34 cellular contexts compared by ENCODE assay signal in the genomic region with DNA sequence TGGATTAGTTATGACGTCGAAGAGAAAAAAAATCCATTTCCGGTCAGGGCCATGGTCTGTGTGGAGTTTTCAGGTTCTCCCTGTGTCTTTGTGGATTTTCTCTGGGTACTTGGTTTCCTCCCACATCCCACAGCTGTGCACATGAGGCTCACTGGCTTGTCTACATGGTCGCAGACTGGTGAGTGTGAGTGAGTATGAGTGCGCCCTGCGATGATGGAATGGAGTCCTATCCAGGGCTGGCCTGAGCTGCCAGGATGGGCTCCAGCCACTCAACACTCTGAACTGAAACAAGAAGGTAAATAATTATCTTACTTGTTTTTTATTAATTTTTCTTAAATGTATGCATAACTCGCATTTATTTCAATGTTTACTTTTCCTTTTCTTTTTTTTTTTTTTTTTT. TPM values are rescaled to one million over a fixed set of nuclear protein-coding genes. Genes with fewer than 3 reads are reported as not detected.
"Had no signal": no experiment of that assay in that cellular context is flagged by ENCODE, and none has a peak within 500 bp of the region (broad histone marks: within the 10 kb centered on the region; RNA-seq: fewer than 3 reads in every experiment).

No MANE protein-coding gene starts in this region.

- H3K27ac ChIP-seq: cardiac muscle cell, KMS-11 had no signal

- H3K9me3 ChIP-seq: Peyer's patch had no signal

- DNase-seq: activated B cell treated with CpG ODN at 0.5 μM for 24 hours; activated CD4-positive, alpha-beta memory T cell treated with anti-CD3 and anti-CD28 coated beads, Interleukin-2, amount 10 ng/mL, durations not matched to agents 7 days and 5 days; activated CD4-positive, alpha-beta T cell treated with anti-CD3 and anti-CD28 coated beads for 4 hours; activated CD4-positive, CD25-positive, alpha-beta regulatory T cell treated with anti-CD3 and anti-CD28 coated beads, Interleukin-2, amount 50 U/mL, for 72 hours; activated CD8-positive, alpha-beta memory T cell treated with anti-CD3 and anti-CD28 coated beads for 24 hours; activated CD8-positive, alpha-beta memory T cell treated with anti-CD3 and anti-CD28 coated beads, Interleukin-2, amount 10 ng/mL, durations not matched to agents 7 days and 5 days; activated CD8-positive, alpha-beta memory T cell treated with anti-CD3 and anti-CD28 coated beads, Interleukin-2, amount 50 U/mL, for 48 hours; activated effector memory CD4-positive, alpha-beta T cell treated with Interleukin-2 at 50 U/mL for 16 hours; activated naive CD4-positive, alpha-beta T cell treated with anti-CD3 and anti-CD28 coated beads, Interleukin-2, amount 10 ng/mL, durations not matched to agents 7 days and 5 days; activated naive CD8-positive, alpha-beta T cell treated with anti-CD3 and anti-CD28 coated beads, Interleukin-2, amount 50 U/mL, for 24 hours; activated T-cell treated with anti-CD3 and anti-CD28 coated beads, Interleukin-2, amount 50 U/mL, for 48 hours; anterior cingulate cortex; MM.1S; MV-4-11; NCI-H1092; NCI-H1436 treated with DMSO at 0.1 percent for 48 hours; NCI-H1694 treated with DMSO at 0.1 percent for 48 hours; NCI-H2029; NCI-H345; NCI-H524 treated with DMSO at 0.1 percent for 48 hours; Peyer's patch; RPMI8226; SIG-M5; SW 1271; T-helper 1 cell; T-helper 2 cell; T-helper 9 cell had no signal

- H3K27me3 ChIP-seq: cardiac muscle cell, Peyer's patch had no signal

- H3K4me1 Mint-ChIP-seq: activated B cell treated with CpG ODN at 0.5 μM for 24 hours; activated CD4-positive, alpha-beta memory T cell treated with anti-CD3 and anti-CD28 coated beads, Interleukin-2, amount 10 ng/mL, durations not matched to agents 7 days and 5 days; activated CD8-positive, alpha-beta memory T cell treated with anti-CD3 and anti-CD28 coated beads, Interleukin-2, amount 10 ng/mL, durations not matched to agents 7 days and 5 days; activated naive CD4-positive, alpha-beta T cell treated with anti-CD3 and anti-CD28 coated beads, Interleukin-2, amount 10 ng/mL, durations not matched to agents 7 days and 5 days; activated naive CD8-positive, alpha-beta T cell treated with anti-CD3 and anti-CD28 coated beads, Interleukin-2, amount 50 U/mL, for 24 hours had no signal

- H3K27ac Mint-ChIP-seq: activated B cell treated with CpG ODN at 0.5 μM for 24 hours; activated CD4-positive, alpha-beta memory T cell treated with anti-CD3 and anti-CD28 coated beads, Interleukin-2, amount 10 ng/mL, durations not matched to agents 7 days and 5 days; activated CD8-positive, alpha-beta memory T cell treated with anti-CD3 and anti-CD28 coated beads, Interleukin-2, amount 10 ng/mL, durations not matched to agents 7 days and 5 days; activated naive CD4-positive, alpha-beta T cell treated with anti-CD3 and anti-CD28 coated beads, Interleukin-2, amount 10 ng/mL, durations not matched to agents 7 days and 5 days; activated naive CD8-positive, alpha-beta T cell; activated naive CD8-positive, alpha-beta T cell treated with anti-CD3 and anti-CD28 coated beads, Interleukin-2, amount 50 U/mL, for 24 hours; brain had no signal

- H3K36me3 Mint-ChIP-seq: activated CD8-positive, alpha-beta memory T cell treated with anti-CD3 and anti-CD28 coated beads, Interleukin-2, amount 10 ng/mL, durations not matched to agents 7 days and 5 days; activated naive CD4-positive, alpha-beta T cell treated with anti-CD3 and anti-CD28 coated beads, Interleukin-2, amount 10 ng/mL, durations not matched to agents 7 days and 5 days; activated naive CD8-positive, alpha-beta T cell; brain had no signal

- H3K4me3 ChIP-seq: cardiac muscle cell had no signal

- H3K9ac ChIP-seq: KMS-11 had no signal

- ATAC-seq: activated CD8-positive, alpha-beta memory T cell treated with anti-CD3 and anti-CD28 coated beads, Interleukin-2, amount 10 ng/mL, durations not matched to agents 7 days and 5 days; activated naive CD8-positive, alpha-beta T cell treated with anti-CD3 and anti-CD28 coated beads, Interleukin-2, amount 50 U/mL, for 24 hours had no signal

- H3K4me3 Mint-ChIP-seq: activated B cell treated with CpG ODN at 0.5 μM for 24 hours; activated CD4-positive, alpha-beta memory T cell treated with anti-CD3 and anti-CD28 coated beads, Interleukin-2, amount 10 ng/mL, durations not matched to agents 7 days and 5 days; activated CD8-positive, alpha-beta memory T cell treated with anti-CD3 and anti-CD28 coated beads, Interleukin-2, amount 10 ng/mL, durations not matched to agents 7 days and 5 days; activated naive CD4-positive, alpha-beta T cell treated with anti-CD3 and anti-CD28 coated beads, Interleukin-2, amount 10 ng/mL, durations not matched to agents 7 days and 5 days; activated naive CD8-positive, alpha-beta T cell; activated naive CD8-positive, alpha-beta T cell treated with anti-CD3 and anti-CD28 coated beads, Interleukin-2, amount 50 U/mL, for 24 hours; brain had no signal

- H3K27me3 Mint-ChIP-seq: brain had no signal

- H3K36me3 ChIP-seq: cardiac muscle cell, Peyer's patch had no signal

- H3K9me3 Mint-ChIP-seq: activated B cell treated with CpG ODN at 0.5 μM for 24 hours; activated CD4-positive, alpha-beta memory T cell treated with anti-CD3 and anti-CD28 coated beads, Interleukin-2, amount 10 ng/mL, durations not matched to agents 7 days and 5 days; activated naive CD4-positive, alpha-beta T cell treated with anti-CD3 and anti-CD28 coated beads, Interleukin-2, amount 10 ng/mL, durations not matched to agents 7 days and 5 days; activated naive CD8-positive, alpha-beta T cell treated with anti-CD3 and anti-CD28 coated beads, Interleukin-2, amount 50 U/mL, for 24 hours; brain had no signal

RNA-seq across cellular contexts. Expression of gene MMP3, which starts 10.8 kb away (rescaled TPM):
- total RNA-seq: activated B cell treated with CpG ODN at 0.5 μM for 24 hours; activated CD4-positive, alpha-beta memory T cell treated with anti-CD3 and anti-CD28 coated beads, Interleukin-2, amount 10 ng/mL, durations not matched to agents 7 days and 5 days; activated CD8-positive, alpha-beta memory T cell treated with anti-CD3 and anti-CD28 coated beads, Interleukin-2, amount 10 ng/mL, durations not matched to agents 7 days and 5 days; cardiac muscle cell; NCI-H460 had no signal
- polyA plus RNA-seq: cardiac muscle cell had no signal

RNA-seq across cellular contexts. Expression of gene MMP1, which starts 34.7 kb away (rescaled TPM):
- total RNA-seq: activated B cell treated with CpG ODN at 0.5 μM for 24 hours; activated CD4-positive, alpha-beta memory T cell treated with anti-CD3 and anti-CD28 coated beads, Interleukin-2, amount 10 ng/mL, durations not matched to agents 7 days and 5 days; activated CD8-positive, alpha-beta memory T cell treated with anti-CD3 and anti-CD28 coated beads, Interleukin-2, amount 10 ng/mL, durations not matched to agents 7 days and 5 days; cardiac muscle cell had no signal

RNA-seq across cellular contexts. Expression of gene MMP12, which starts 42.2 kb away (rescaled TPM):
- total RNA-seq: activated B cell treated with CpG ODN at 0.5 μM for 24 hours; activated CD4-positive, alpha-beta memory T cell treated with anti-CD3 and anti-CD28 coated beads, Interleukin-2, amount 10 ng/mL, durations not matched to agents 7 days and 5 days; activated CD8-positive, alpha-beta memory T cell treated with anti-CD3 and anti-CD28 coated beads, Interleukin-2, amount 10 ng/mL, durations not matched to agents 7 days and 5 days; cardiac muscle cell; LHCN-M2; NCI-H460; SK-MEL-5 had no signal
- polyA plus RNA-seq: cardiac muscle cell had no signal

RNA-seq across cellular contexts. Expression of gene MMP10, which starts 52.2 kb away (rescaled TPM):
- total RNA-seq: activated B cell treated with CpG ODN at 0.5 μM for 24 hours, cardiac muscle cell, LHCN-M2, SK-MEL-5 had no signal
- polyA plus RNA-seq: cardiac muscle cell had no signal
